In the genomic region with DNA sequence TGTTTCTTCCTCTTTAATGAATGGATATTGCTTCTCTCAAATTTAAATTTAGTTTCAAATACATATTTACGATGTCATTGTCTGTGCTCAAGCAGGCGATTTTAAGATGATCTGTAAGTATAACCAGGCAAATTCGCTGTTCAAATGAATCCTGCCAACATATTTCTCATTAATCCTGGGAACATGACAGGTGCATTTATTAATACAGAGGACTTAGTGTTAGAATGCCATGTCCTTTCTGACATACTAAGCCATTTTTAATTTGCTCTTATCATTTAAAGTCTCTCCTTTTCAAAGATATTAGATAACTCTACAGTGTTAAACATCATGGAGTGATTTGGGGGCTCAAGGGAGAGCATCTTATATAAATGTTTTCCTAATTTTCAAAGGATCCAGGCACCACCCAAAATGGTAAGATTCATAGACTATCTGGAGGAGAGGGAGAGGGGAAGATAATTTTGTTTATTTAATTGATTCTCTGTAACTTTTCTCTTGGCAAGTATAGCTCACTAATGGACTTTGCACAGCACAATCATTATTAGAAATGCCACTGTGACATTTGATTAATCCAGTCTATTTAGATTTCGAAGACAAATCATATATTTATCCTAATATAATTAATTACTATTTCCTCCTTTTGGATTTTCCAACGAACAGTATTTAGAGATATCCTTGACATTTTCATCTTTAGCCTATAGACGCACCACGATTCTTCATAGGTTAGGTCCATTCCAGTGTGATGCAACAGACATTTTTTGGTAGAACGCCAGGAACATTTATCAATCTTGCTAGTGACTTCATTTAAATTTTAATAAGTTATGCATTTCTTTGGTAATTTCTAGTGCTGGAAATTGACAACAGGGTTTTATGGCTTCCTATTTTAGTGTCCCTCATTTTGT, we compare ENCODE assay signal across 18 cellular contexts.
A peak's percentile ranks its signal among the peaks of the same experiment; 100 is the strongest.
DNase-seq lines count a peak whose midpoint lies in the region; ATAC-seq, FAIRE-seq and TF ChIP-seq lines count a peak whose summit lies in the region.
"Had no signal": no experiment of that assay in that cellular context is flagged by ENCODE, and none has a peak within 500 bp of the region (broad histone marks: within the 10 kb centered on the region; RNA-seq: fewer than 3 reads in every experiment).

No MANE protein-coding gene starts in this region.

- no peak for FAIRE-seq in pancreas (lab: Jason Lieb, UNC)
- FAIRE-seq: GM12891, GM18507, H1 had no signal

- H3K27ac ChIP-seq in GM23338 (ENCODE audit: low read depth), result no peak overlapping the region
- H3K27ac ChIP-seq in body of pancreas, result peak overlapping the region in 3 of 4 donors; percentile 5 to 30 (median 27)
- no peak overlapping the region for H3K27ac ChIP-seq in right lobe of liver
- peak overlapping the region in 2 of 4 donors; percentile 6 to 9 for H3K27ac ChIP-seq in pancreas
- no peak overlapping the region for H3K27ac ChIP-seq in thyroid gland

- H3K27me3 ChIP-seq in GM23338 (ENCODE audit: insufficient read depth) (no peaks in the 10 kb centered on the region), body of pancreas (no peaks in the 10 kb centered on the region), right lobe of liver (no peaks in the 10 kb centered on the region), pancreas (no peaks in the 10 kb centered on the region), thyroid gland (no peaks in the 10 kb centered on the region)

- peaks cover 2% of the 10 kb centered on the region for H3K27me3 Mint-ChIP-seq in GM23338 (ENCODE audit: insufficient read depth, low read depth, poor library complexity)

- H3K9me3 Mint-ChIP-seq in GM23338, result no peaks in the 10 kb centered on the region

- H3K9me2 ChIP-seq in GM23338 (ENCODE audit: insufficient read depth), result no peaks in the 10 kb centered on the region

- no peaks in the 10 kb centered on the region for H3K79me2 ChIP-seq in GM23338 (replicated peaks; ENCODE audit: insufficient read depth)

- peaks cover 15% of the 10 kb centered on the region for H3K4me1 Mint-ChIP-seq in GM23338
- H3K4me1 Mint-ChIP-seq: CD4-positive, alpha-beta memory T cell had no signal

- H3K4me3 Mint-ChIP-seq in GM23338, result no peak overlapping the region
- H3K4me3 Mint-ChIP-seq: CD4-positive, alpha-beta memory T cell had no signal

- no peak overlapping the region for H2AFZ ChIP-seq in GM23338

- H3K36me3 Mint-ChIP-seq in GM23338 (ENCODE audit: low read depth), result no peaks in the 10 kb centered on the region
- H3K36me3 Mint-ChIP-seq: CD4-positive, alpha-beta memory T cell had no signal

- H3K9me3 ChIP-seq in body of pancreas (no peaks in the 10 kb centered on the region), right lobe of liver (no peaks in the 10 kb centered on the region), pancreas (no peaks in the 10 kb centered on the region), thyroid gland (no peaks in the 10 kb centered on the region)

- H3F3A ChIP-seq in GM23338 (replicated peaks; ENCODE audit: low read depth), result no peaks in the 10 kb centered on the region

- no peaks in the 10 kb centered on the region for H3K36me3 ChIP-seq in GM23338 (ENCODE audit: insufficient read depth)
- no peaks in the 10 kb centered on the region for H3K36me3 ChIP-seq in body of pancreas (replicated peaks in 1 of 2; ENCODE audit: insufficient read depth in 1 of 2, low read depth in 2 of 2)
- H3K36me3 ChIP-seq in right lobe of liver, result no peaks in the 10 kb centered on the region
- H3K36me3 ChIP-seq in pancreas, result no peaks in the 10 kb centered on the region
- no peaks in the 10 kb centered on the region for H3K36me3 ChIP-seq in thyroid gland

- no peak overlapping the region for H3K27ac Mint-ChIP-seq in GM23338
- H3K27ac Mint-ChIP-seq: CD4-positive, alpha-beta memory T cell had no signal

- H3K4me1 ChIP-seq in GM23338 (ENCODE audit: insufficient read depth) (peaks cover 13% of the 10 kb centered on the region), body of pancreas (peaks cover 42% of the 10 kb centered on the region), right lobe of liver (peaks cover 0 to 30% (median 10%) of the 10 kb centered on the region in 4 donors), pancreas (peaks cover 4 to 21% (median 16%) of the 10 kb centered on the region in 3 donors), thyroid gland (no peaks in the 10 kb centered on the region)

- TF ChIP-seq CTCF in GM23338 (conservative IDR thresholded peaks at IDR 0.05; ENCODE audit: low read depth in 2 of 2), result no peak
- no peak for TF ChIP-seq CTCF in body of pancreas (IDR thresholded peaks at IDR 0.05)
- TF ChIP-seq CTCF in right lobe of liver (IDR thresholded peaks at IDR 0.05), result no peak
- TF ChIP-seq CTCF in pancreas (IDR thresholded peaks at IDR 0.05), result no peak
- TF ChIP-seq CTCF in thyroid gland (IDR thresholded peaks at IDR 0.05), result no peak

- no peak overlapping the region for H3K4me3 ChIP-seq in GM23338
- H3K4me3 ChIP-seq in body of pancreas, result no peak overlapping the region
- H3K4me3 ChIP-seq in right lobe of liver, result peak overlapping the region in 1 of 3 donors; percentile 5
- no peak overlapping the region for H3K4me3 ChIP-seq in pancreas
- H3K4me3 ChIP-seq in thyroid gland (replicated peaks in 1 of 3), result no peak overlapping the region

- no peaks in the 10 kb centered on the region for H4K20me1 ChIP-seq in GM23338 (replicated peaks; ENCODE audit: insufficient read depth)

- ATAC-seq in GM23338 (no peak), body of pancreas (peak; percentile 79), right lobe of liver (peak; percentile 63 to 91 (median 76)), pancreas (peak; percentile 80 to 87 (median 84))

- DNase-seq in GM23338 (ENCODE audit: low spot score) (no peak), body of pancreas (peak in 2 of 4 donors; percentile 19 to 46), right lobe of liver (no peak), pancreas (no peak), NCI-H187 treated with DMSO at 0.1 percent for 48 hours (lab: John Stamatoyannopoulos, UW) (no peak), thyroid gland (no peak)
- DNase-seq: C1 segment of cervical spinal cord; Calu3; CD4-positive, alpha-beta memory T cell; COR-L47; DMS53; DMS79 treated with DMSO at 0.1 percent for 48 hours; GF-D8; H7; HCEC 1CT had no signal

- 7 to 14% methylated on average over 8 of the region's 8 CpGs for WGBS in body of pancreas, 2 donors
- WGBS in right lobe of liver (ENCODE audit: insufficient coverage, low coverage, low lambda C conversion rate, missing lambda C conversion rate), result 32% methylated on average over 8 of the region's 8 CpGs
- WGBS in pancreas, 2 donors, result 11 to 12% methylated on average over 8 of the region's 8 CpGs
- 80 to 86% methylated on average over 8 of the region's 8 CpGs for WGBS in thyroid gland, 2 donors

- H3K4me2 ChIP-seq in GM23338, result peak overlapping the region; percentile 14

- intact Hi-C loops in body of pancreas (cut with DNase I), result no loop called here
- intact Hi-C loops in right lobe of liver (cut with DNase I), result no loop called here
- intact Hi-C loops in pancreas (cut with DNase I), result no loop called here
- intact Hi-C loops in thyroid gland (cut with DNase I), result no loop called here

- TF ChIP-seq POLR2A in body of pancreas (IDR thresholded peaks at IDR 0.05), result no peak
- no peak for TF ChIP-seq POLR2A in right lobe of liver (IDR thresholded peaks at IDR 0.05)
- no peak for TF ChIP-seq POLR2A in thyroid gland (IDR thresholded peaks at IDR 0.05)

TF ChIP-seq in GM23338, 12 proteins besides CTCF, POLR2A, EP300 and RAD21 (continues in another document):
- no peak for TF ChIP-seq JUNB (IDR thresholded peaks at IDR 0.05; ENCODE audit: unreplicated experiment)
- no peak for TF ChIP-seq NANOG (IDR thresholded peaks at IDR 0.05; ENCODE audit: borderline replicate concordance)
- TF ChIP-seq, protein P1, sequence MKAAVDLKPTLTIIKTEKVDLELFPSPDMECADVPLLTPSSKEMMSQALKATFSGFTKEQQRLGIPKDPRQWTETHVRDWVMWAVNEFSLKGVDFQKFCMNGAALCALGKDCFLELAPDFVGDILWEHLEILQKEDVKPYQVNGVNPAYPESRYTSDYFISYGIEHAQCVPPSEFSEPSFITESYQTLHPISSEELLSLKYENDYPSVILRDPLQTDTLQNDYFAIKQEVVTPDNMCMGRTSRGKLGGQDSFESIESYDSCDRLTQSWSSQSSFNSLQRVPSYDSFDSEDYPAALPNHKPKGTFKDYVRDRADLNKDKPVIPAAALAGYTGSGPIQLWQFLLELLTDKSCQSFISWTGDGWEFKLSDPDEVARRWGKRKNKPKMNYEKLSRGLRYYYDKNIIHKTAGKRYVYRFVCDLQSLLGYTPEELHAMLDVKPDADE (IDR thresholded peaks at IDR 0.05), result no peak
- no peak for TF ChIP-seq CREB1 (CRISPR knock-in tag; IDR thresholded peaks at IDR 0.05; ENCODE audit: low read depth)

Comparison
In these comparisons a context has a peak if more than half of its experiments do, and no peak if none do; other contexts are left out.
1. H3K27ac ChIP-seq: peak in body of pancreas (3 of 4); none in GM23338 (single experiment), right lobe of liver (0 of 3) and thyroid gland (0 of 3).